ENCODE assay signal across 15 cellular contexts in genomic region chr3:57961177-57961827, GRCh38.
"Had no signal": no experiment of that assay in that cellular context is flagged by ENCODE, and none has a peak within 500 bp of the region (broad histone marks: within the 10 kb centered on the region; RNA-seq: fewer than 3 reads in every experiment).

No MANE protein-coding gene starts in this region.

- H3K27me3 ChIP-seq: left lung, tibial nerve had no signal

- H3K27ac ChIP-seq: left lung had no signal

- DNase-seq: activated CD4-positive, alpha-beta T cell treated with anti-CD3 and anti-CD28 coated beads for 1 hour; activated CD4-positive, alpha-beta T cell treated with anti-CD3 and anti-CD28 coated beads, Interleukin-2, amount 50 U/mL, for 4 hours; activated naive CD4-positive, alpha-beta T cell; activated naive CD8-positive, alpha-beta T cell treated with anti-CD3 and anti-CD28 coated beads, Interleukin-2, amount 10 ng/mL, durations not matched to agents 7 days and 5 days; activated T-cell treated with anti-CD3 and anti-CD28 coated beads for 4 hours; cortex of kidney; effector CD8-positive, alpha-beta T cell; foreskin melanocyte; islet precursor cell; left lung; naive thymus-derived CD8-positive, alpha-beta T cell; posterior cingulate gyrus; stimulated activated CD4-positive, alpha-beta T cell treated with anti-CD3 and anti-CD28 coated beads, Interleukin-4, amount 100 ng/mL, for 24 hours; substantia nigra had no signal

- H3K4me3 ChIP-seq: left lung, tibial nerve had no signal

- H3K9me3 ChIP-seq: left lung, tibial nerve had no signal

- H3K36me3 ChIP-seq: left lung, tibial nerve had no signal

- ATAC-seq: naive thymus-derived CD8-positive, alpha-beta T cell had no signal
